ENCODE assay signal across 8 cellular contexts in genomic region chr22:38870791-38871359, GRCh38. TPM values are rescaled to one million over a fixed set of nuclear protein-coding genes. Genes with fewer than 3 reads are reported as not detected.
DNase-seq lines count a peak whose midpoint lies in the region; ATAC-seq and TF ChIP-seq lines count a peak whose summit lies in the region.

No MANE protein-coding gene starts in this region.

- peak overlapping the region; percentile 77 for H3K4me3 ChIP-seq in AG10803 (ENCODE audit: low read length)
- peak overlapping the region; percentile 98 for H3K4me3 ChIP-seq in Karpas-422 (ENCODE audit: low read length)
- H3K4me3 ChIP-seq in duodenal mucosa (ENCODE audit: low read depth in 1 of 2, low read length in 2 of 2), result peak overlapping the region; percentile 59 to 65

- peak overlapping the region; percentile 83 to 99 (median 93) for H3K27ac Mint-ChIP-seq in nephron

- TF ChIP-seq CTCF in AG10803 (conservative IDR thresholded peaks at IDR 0.05; ENCODE audit: low read length) (no peak), nephron (IDR thresholded peaks at IDR 0.05; ENCODE audit: unreplicated experiment in 3 of 3) (no peak)

- no peaks in the 10 kb centered on the region for H3K27me3 ChIP-seq in Karpas-422 (ENCODE audit: low read length)
- H3K27me3 ChIP-seq in duodenal mucosa (ENCODE audit: control insufficient read depth in 1 of 2, insufficient read depth in 2 of 2, low read length in 2 of 2), result peaks cover 18 to 24% of the 10 kb centered on the region in 2 donors

- H3K79me2 ChIP-seq in Karpas-422 (ENCODE audit: low read length), result peaks cover 23% of the 10 kb centered on the region

- ATAC-seq in HG02885 (IDR thresholded peaks at IDR 0.05; ENCODE audit: poor library complexity, unreplicated experiment), result no peak

- peak overlapping the region; percentile 95 for H3K9ac ChIP-seq in Karpas-422 (ENCODE audit: low read length)
- peak overlapping the region; percentile 24 to 25 for H3K9ac ChIP-seq in duodenal mucosa (ENCODE audit: low read depth in 1 of 2, low read length in 2 of 2)

- H3K36me3 ChIP-seq in Karpas-422 (ENCODE audit: insufficient read depth, low read length), result peaks cover 26% of the 10 kb centered on the region
- H3K36me3 ChIP-seq in duodenal mucosa (ENCODE audit: control insufficient read depth in 1 of 2, insufficient read depth in 2 of 2, low read length in 2 of 2), result peaks cover 0 to 3% of the 10 kb centered on the region in 2 donors

- H3K27ac ChIP-seq in Karpas-422 (ENCODE audit: low read length), result peak overlapping the region; percentile 72
- peak overlapping the region; percentile 41 for H3K27ac ChIP-seq in duodenal mucosa (ENCODE audit: low read depth, low read length)

- H3K4me3 Mint-ChIP-seq in nephron, result peak overlapping the region; percentile 94 to 97 (median 95)

- H3K27me3 Mint-ChIP-seq in nephron (ENCODE audit: low read depth), result peaks cover 11% of the 10 kb centered on the region

- no peak overlapping the region for H2AFZ ChIP-seq in Karpas-422 (ENCODE audit: low read length)

- peak overlapping the region; percentile 96 for H3K4me2 ChIP-seq in Karpas-422 (ENCODE audit: low read depth, low read length, poor library complexity, severe bottlenecking)

- H3K4me1 ChIP-seq in Karpas-422 (ENCODE audit: low read length) (peaks cover 41% of the 10 kb centered on the region), duodenal mucosa (ENCODE audit: control insufficient read depth in 1 of 2, insufficient read depth in 2 of 2, low read length in 2 of 2) (peaks cover 10 to 14% of the 10 kb centered on the region in 2 donors)

- DNase-seq in AG10803 (ENCODE audit: low read depth) (no peak), Karpas-422 (no peak), NCI-H2029 treated with DMSO at 0.1 percent for 48 hours (lab: John Stamatoyannopoulos, UW) (no peak), foreskin melanocyte (no peak), NOMO-1 (lab: John Stamatoyannopoulos, UW; ENCODE audit: unreplicated experiment in 2 of 2) (no peak)

- H3K9me3 ChIP-seq in Karpas-422 (ENCODE audit: low read length), result no peaks in the 10 kb centered on the region
- H3K9me3 ChIP-seq in duodenal mucosa (ENCODE audit: control insufficient read depth in 1 of 2, low read length in 2 of 2), result no peaks in the 10 kb centered on the region

- no peaks in the 10 kb centered on the region for H3K36me3 Mint-ChIP-seq in nephron (ENCODE audit: low read depth)

- H3K9me3 Mint-ChIP-seq in nephron, result no peaks in the 10 kb centered on the region

- H4K20me1 ChIP-seq in Karpas-422 (ENCODE audit: insufficient read depth, low read depth, low read length), result peaks cover 28% of the 10 kb centered on the region

- H3K9me2 ChIP-seq in Karpas-422 (replicated peaks; ENCODE audit: insufficient read depth, low read length), result no peaks in the 10 kb centered on the region

- peaks cover 40% of the 10 kb centered on the region for H3K4me1 Mint-ChIP-seq in nephron

RNA-seq across cellular contexts. Expression of gene CBX6, which starts 1.1 kb away (rescaled TPM):
- 30.5 and 46.4 TPM in 2 replicates for total RNA-seq in Karpas-422 (2014; rRNA removed; shearing (Covaris generic); ENCODE audit: low replicate concordance)

RNA-seq across cellular contexts. Expression of gene NPTXR, which starts 27.0 kb away (rescaled TPM):
- not detected in 2 replicates for total RNA-seq in Karpas-422 (2014; rRNA removed; shearing (Covaris generic); ENCODE audit: low replicate concordance)
